Comparison of ENCODE assay signal across 10 cellular contexts in the genomic region with DNA sequence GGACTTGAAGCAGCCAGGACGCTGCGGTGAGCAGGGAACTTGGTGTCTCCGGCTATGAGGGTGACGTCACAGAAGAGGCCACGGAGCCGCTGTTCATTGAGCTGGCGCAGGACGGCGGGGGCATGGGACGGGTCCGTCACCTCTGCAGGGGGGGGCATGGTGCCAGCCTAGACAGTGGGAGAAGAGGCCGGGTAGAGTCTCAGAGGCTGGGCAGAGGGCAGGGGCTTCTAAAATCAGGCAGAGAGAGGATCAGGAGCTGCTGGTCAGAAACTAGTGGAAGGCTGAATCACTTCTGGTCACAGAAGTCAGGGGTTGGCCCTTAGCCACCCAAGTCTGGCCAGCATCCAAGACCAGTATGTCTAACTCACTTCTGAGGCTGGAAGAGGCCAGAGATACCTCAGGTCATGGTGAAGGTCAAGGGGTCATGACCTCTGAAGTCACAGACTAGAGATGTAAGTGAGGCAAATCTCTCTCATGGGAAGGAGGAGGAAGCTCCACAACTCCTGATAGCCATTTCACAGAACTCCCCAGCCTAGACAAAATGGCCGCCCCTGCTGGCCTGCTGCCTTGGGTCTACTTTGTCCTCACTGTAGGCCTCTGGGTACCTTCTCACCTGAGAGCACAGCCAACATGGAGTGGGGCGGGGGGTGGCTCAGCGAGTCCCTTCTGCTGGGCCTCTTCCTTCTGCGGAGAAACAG. TPM values are rescaled to one million over a fixed set of nuclear protein-coding genes. Genes with fewer than 3 reads are reported as not detected.
DNase-seq lines count a peak whose midpoint lies in the region; ATAC-seq and TF ChIP-seq lines count a peak whose summit lies in the region.
"Had no signal": no experiment of that assay in that cellular context is flagged by ENCODE, and none has a peak within 500 bp of the region (broad histone marks: within the 10 kb centered on the region; RNA-seq: fewer than 3 reads in every experiment).

No MANE protein-coding gene starts in this region.

- H3K9me3 Mint-ChIP-seq in activated naive CD4-positive, alpha-beta T cell treated with anti-CD3 and anti-CD28 coated beads for 36 hours = no peaks in the 10 kb centered on the region
- no peaks in the 10 kb centered on the region for H3K9me3 Mint-ChIP-seq in chondrocyte (ENCODE audit: low read depth)
- H3K9me3 Mint-ChIP-seq in mesothelial cell of epicardium = no peaks in the 10 kb centered on the region

- H3K27ac ChIP-seq in aorta (ENCODE audit: low read depth in 1 of 2, low read length in 2 of 2) = no peak overlapping the region

- intact Hi-C loops in activated naive CD4-positive, alpha-beta T cell treated with anti-CD3 and anti-CD28 coated beads for 36 hours (cut with micrococcal nuclease) = no loop called here
- intact Hi-C loops in aorta (cut with DNase I) = no loop called here

- no peaks in the 10 kb centered on the region for H3K9me3 ChIP-seq in aorta (ENCODE audit: control insufficient read depth, low read length)

- H3K4me3 Mint-ChIP-seq in activated naive CD4-positive, alpha-beta T cell treated with anti-CD3 and anti-CD28 coated beads for 36 hours = no peak overlapping the region
- H3K4me3 Mint-ChIP-seq in chondrocyte (ENCODE audit: unreplicated experiment) = no peak overlapping the region
- H3K4me3 Mint-ChIP-seq in mesothelial cell of epicardium = no peak overlapping the region

- no peaks in the 10 kb centered on the region for H3K27me3 ChIP-seq in aorta (ENCODE audit: control insufficient read depth in 1 of 2, insufficient read depth in 2 of 2, low read length in 1 of 2)

- TF ChIP-seq CTCF in chondrocyte (IDR thresholded peaks at IDR 0.05) (no peak), mesothelial cell of epicardium (IDR thresholded peaks at IDR 0.05; ENCODE audit: unreplicated experiment) (no peak)

- peak overlapping the region; percentile 53 for H3K27ac Mint-ChIP-seq in activated naive CD4-positive, alpha-beta T cell treated with anti-CD3 and anti-CD28 coated beads for 36 hours
- peak overlapping the region; percentile 61 for H3K27ac Mint-ChIP-seq in chondrocyte (ENCODE audit: unreplicated experiment)
- peak overlapping the region; percentile 59 for H3K27ac Mint-ChIP-seq in mesothelial cell of epicardium

- H3K27me3 Mint-ChIP-seq in activated naive CD4-positive, alpha-beta T cell treated with anti-CD3 and anti-CD28 coated beads for 36 hours (ENCODE audit: low read depth) = no peaks in the 10 kb centered on the region
- H3K27me3 Mint-ChIP-seq in chondrocyte (ENCODE audit: low read depth) = no peaks in the 10 kb centered on the region
- no peaks in the 10 kb centered on the region for H3K27me3 Mint-ChIP-seq in mesothelial cell of epicardium (ENCODE audit: low read depth)

- DNase-seq in activated naive CD4-positive, alpha-beta T cell treated with anti-CD3 and anti-CD28 coated beads for 36 hours = no peak
- DNase-seq in activated naive CD4-positive, alpha-beta T cell (lab: John Stamatoyannopoulos, UW) = no peak
- DNase-seq in chondrocyte (ENCODE audit: low spot score) (no peak), mesothelial cell of epicardium (ENCODE audit: low spot score in 2 of 2, unreplicated experiment in 2 of 2) (no peak), aorta (peak; percentile 87 to 93)
- DNase-seq: SIG-M5; stimulated activated CD4-positive, alpha-beta T cell treated with anti-CD3 and anti-CD28 coated beads, Interleukin-4, amount 100 ng/mL, for 1 hour had no signal

- CTCF ChIA-PET in activated naive CD4-positive, alpha-beta T cell treated with anti-CD3 and anti-CD28 coated beads for 36 hours (lab: Charles Lee) = no interaction called here

- H3K4me3 ChIP-seq in aorta (ENCODE audit: low read length in 2 of 2) = no peak overlapping the region

- WGBS in aorta, 2 donors = 72 to 76% methylated on average over 16 of the region's 16 CpGs

- peaks cover 8% of the 10 kb centered on the region for H3K4me1 Mint-ChIP-seq in activated naive CD4-positive, alpha-beta T cell treated with anti-CD3 and anti-CD28 coated beads for 36 hours (ENCODE audit: low read depth)
- peaks cover 7% of the 10 kb centered on the region for H3K4me1 Mint-ChIP-seq in chondrocyte (ENCODE audit: low read depth)
- H3K4me1 Mint-ChIP-seq in mesothelial cell of epicardium = peaks cover 9% of the 10 kb centered on the region

- ATAC-seq in aorta (ENCODE audit: low FRiP score) (peak; percentile 40), GM19395 (IDR thresholded peaks at IDR 0.05; ENCODE audit: unreplicated experiment) (no peak), GM19463 (IDR thresholded peaks at IDR 0.05; ENCODE audit: unreplicated experiment) (no peak), GM21619 (IDR thresholded peaks at IDR 0.05; ENCODE audit: unreplicated experiment) (no peak)

- peaks cover 3% of the 10 kb centered on the region for H3K36me3 Mint-ChIP-seq in activated naive CD4-positive, alpha-beta T cell treated with anti-CD3 and anti-CD28 coated beads for 36 hours (ENCODE audit: low read depth)
- H3K36me3 Mint-ChIP-seq in chondrocyte (ENCODE audit: low read depth) = peaks cover 6% of the 10 kb centered on the region
- peaks cover 11% of the 10 kb centered on the region for H3K36me3 Mint-ChIP-seq in mesothelial cell of epicardium

- peaks cover 0 to 5% of the 10 kb centered on the region in 2 donors for H3K36me3 ChIP-seq in aorta (ENCODE audit: control insufficient read depth in 1 of 2, insufficient read depth in 2 of 2, low read length in 1 of 2)

- H3K4me1 ChIP-seq in aorta (ENCODE audit: control insufficient read depth in 1 of 2, insufficient read depth in 2 of 2, low read length in 2 of 2) = no peaks in the 10 kb centered on the region

RNA-seq across cellular contexts. Expression of gene ZBTB4, which starts 12.6 kb away (rescaled TPM):
- 1 to 10 TPM; 9.2 to 9.4 TPM for total RNA-seq in activated naive CD4-positive, alpha-beta T cell treated with anti-CD3 and anti-CD28 coated beads for 36 hours
- 50.9 to 51.9 TPM (median 51.0 TPM) in 3 replicates for total RNA-seq in chondrocyte
- 36.4 to 40.1 TPM (median 39.7 TPM) in 3 replicates for total RNA-seq in mesothelial cell of epicardium
- 10 to 100 TPM; 67.2 to 81.9 TPM for total RNA-seq in aorta
- 10 to 100 TPM; 20.0 to 35.9 TPM for polyA plus RNA-seq in aorta

RNA-seq across cellular contexts. Expression of gene SLC35G6, which starts 14.5 kb away (rescaled TPM):
- total RNA-seq in activated naive CD4-positive, alpha-beta T cell treated with anti-CD3 and anti-CD28 coated beads for 36 hours = not detected
- total RNA-seq in chondrocyte (not detected in 3 replicates), mesothelial cell of epicardium (not detected in 3 replicates), aorta (not detected)
- not detected for polyA plus RNA-seq in aorta

RNA-seq across cellular contexts. Expression of gene POLR2A, which starts 17.4 kb away (rescaled TPM):
- total RNA-seq in activated naive CD4-positive, alpha-beta T cell treated with anti-CD3 and anti-CD28 coated beads for 36 hours = 100 to 1,000 TPM; 204 to 205 TPM
- total RNA-seq in chondrocyte = 113 to 121 TPM (median 115 TPM) in 3 replicates
- 195 to 208 TPM (median 204 TPM) in 3 replicates for total RNA-seq in mesothelial cell of epicardium
- 100 to 1,000 TPM in 1 of 2 donors, 10 to 100 TPM in 1; 93.8 to 116 TPM for total RNA-seq in aorta
- 10 to 100 TPM; 13.4 to 27.9 TPM for polyA plus RNA-seq in aorta

RNA-seq across cellular contexts. Expression of gene CHRNB1, which starts 21.9 kb away (rescaled TPM):
- total RNA-seq in activated naive CD4-positive, alpha-beta T cell treated with anti-CD3 and anti-CD28 coated beads for 36 hours = 1 to 10 TPM; 5.1 to 5.9 TPM
- total RNA-seq in chondrocyte (12.2 to 14.0 TPM (median 12.6 TPM) in 3 replicates), mesothelial cell of epicardium (15.9 to 17.7 TPM (median 16.0 TPM) in 3 replicates), aorta (1 to 10 TPM; 6.2 to 8.8 TPM)
- 10 to 100 TPM; 11.6 to 18.3 TPM for polyA plus RNA-seq in aorta

RNA-seq across cellular contexts. Expression of gene FGF11, which starts 27.5 kb away (rescaled TPM):
- 1 to 10 TPM; 1.3 to 1.6 TPM for total RNA-seq in activated naive CD4-positive, alpha-beta T cell treated with anti-CD3 and anti-CD28 coated beads for 36 hours
- total RNA-seq in chondrocyte = 5.0 to 6.0 TPM (median 5.1 TPM) in 3 replicates
- total RNA-seq in mesothelial cell of epicardium = 24.8 to 26.8 TPM (median 26.5 TPM) in 3 replicates
- total RNA-seq in aorta = 1 to 10 TPM; 1.2 to 8.0 TPM
- polyA plus RNA-seq in aorta = under 1 TPM in 1 of 2 donors, not detected in 1; 0.54 TPM

Comparison
In these comparisons a context has a peak if more than half of its experiments do, and no peak if none do; other contexts are left out.
1. DNase-seq: peak in aorta (2 of 2); none in activated naive CD4-positive, alpha-beta T cell treated with anti-CD3 and anti-CD28 coated beads for 36 hours (single experiment), activated naive CD4-positive, alpha-beta T cell (0 of 4), chondrocyte (single experiment) and mesothelial cell of epicardium (0 of 2).
2. Peak in every context shown above with its lines, with median percentiles within 50 percentile points of each other: H3K27ac Mint-ChIP-seq.